In genomic region chr22:39301926-39302325, GRCh38 we compare ENCODE assay signal across 30 cellular contexts. TPM values are rescaled to one million over a fixed set of nuclear protein-coding genes. Genes with fewer than 3 reads are reported as not detected.
A peak's percentile ranks its signal among the peaks of the same experiment; 100 is the strongest.
DNase-seq lines count a peak whose midpoint lies in the region; FAIRE-seq and TF ChIP-seq lines count a peak whose summit lies in the region.
"Had no signal": no experiment of that assay in that cellular context is flagged by ENCODE, and none has a peak within 500 bp of the region (broad histone marks: within the 10 kb centered on the region; RNA-seq: fewer than 3 reads in every experiment).

No MANE protein-coding gene starts in this region.

- POLR2A ChIA-PET in Caco-2 (lab: Charles Lee) (no interaction called here), PC-9 (lab: Charles Lee; ENCODE audit: unreplicated experiment) (no interaction called here), H1 (lab: Charles Lee; ENCODE audit: partially characterized antibody) (interaction anchor here (1.4 to 37.3 kb wide), 3 partner anchors 9 to 127 kb away, joined by 4 to 692 read pairs (median 5); partner anchors contain the start of gene RPL3)

- no peak overlapping the region for H2AFZ ChIP-seq in PC-9
- H2AFZ ChIP-seq in H1 (ENCODE audit: low read length): no peak overlapping the region

- H3K79me1 ChIP-seq in H1 (ENCODE audit: low read depth, low read length): no peaks in the 10 kb centered on the region

- H2BK12ac ChIP-seq in H1 (ENCODE audit: low read depth, low read length): 0 out of 2 replicates have a peak overlapping the region, but pooled peaks have one; percentile 19

- H2BK20ac ChIP-seq in H1 (ENCODE audit: low read length): no peak overlapping the region

- H4K8ac ChIP-seq in H1 (ENCODE audit: extremely low read depth, insufficient read depth, low read length): no peak overlapping the region

- H4K20me1 ChIP-seq in PC-9 (ENCODE audit: insufficient read depth): no peaks in the 10 kb centered on the region
- no peaks in the 10 kb centered on the region for H4K20me1 ChIP-seq in H1 (replicated peaks in 1 of 2; ENCODE audit: control insufficient read depth in 1 of 2, insufficient read depth in 2 of 2, low read length in 2 of 2)

- peaks cover 64% of the 10 kb centered on the region for H3F3A ChIP-seq in PC-9 (ENCODE audit: insufficient read depth, low read depth)

- H4K91ac ChIP-seq in H1 (replicated peaks; ENCODE audit: insufficient read length, low read length): no peak overlapping the region

- H3K4me1 ChIP-seq in Caco-2 (peaks cover 39% of the 10 kb centered on the region), PC-9 (replicated peaks; ENCODE audit: insufficient read depth) (peaks cover 53% of the 10 kb centered on the region), H1 (replicated peaks in 1 of 4; ENCODE audit: control insufficient read depth in 3 of 4, insufficient read depth in 4 of 4, low read length in 3 of 4) (peaks cover 2 to 22% (median 7%) of the 10 kb centered on the region in 4 experiments), thyroid gland (peaks cover 9 to 21% of the 10 kb centered on the region in 2 donors)

- H3K9me2 ChIP-seq in PC-9 (ENCODE audit: insufficient read depth): no peaks in the 10 kb centered on the region

- peak overlapping the region; percentile 50 for H3K27ac Mint-ChIP-seq in Caco-2 (ENCODE audit: unreplicated experiment)
- H3K27ac Mint-ChIP-seq: activated CD4-positive, alpha-beta memory T cell treated with anti-CD3 and anti-CD28 coated beads, Interleukin-2, amount 10 ng/mL, durations not matched to agents 7 days and 5 days; stimulated activated effector memory CD8-positive, alpha-beta T cell treated with anti-CD3 and anti-CD28 coated beads, Interleukin-12 subunit alpha, Interleukin-12 subunit beta, amount 100 ng/mL, for 72 hours had no signal

- H2BK5ac ChIP-seq in H1 (ENCODE audit: low read depth, low read length): no peak overlapping the region

- 76% methylated on average over 7 of the region's 7 CpGs; no CpG with 5 or more reads in 1 of the 2 experiments for WGBS in H1 (ENCODE audit: extremely low coverage in 1 of 2, insufficient coverage in 1 of 2, insufficient read length in 1 of 2, insufficient replicate concordance in 2 of 2, low coverage in 1 of 2, low lambda C conversion rate in 2 of 2, missing lambda C conversion rate in 1 of 2), 2 experiments
- WGBS in thyroid gland, 2 donors: 76 to 85% methylated on average over 4 to 7 of the region's 7 CpGs

- no peak overlapping the region for H4K5ac ChIP-seq in H1 (ENCODE audit: insufficient read length, low read depth, low read length)

- TF ChIP-seq CTCF in Caco-2 (IDR thresholded peaks at IDR 0.05; ENCODE audit: insufficient read depth in 1 of 2, low read depth in 1 of 2, low read length in 1 of 2, severe bottlenecking in 1 of 2, unreplicated experiment in 1 of 2) (no peak), PC-9 (conservative IDR thresholded peaks at IDR 0.05) (no peak), H1 (IDR thresholded peaks at IDR 0.05; ENCODE audit: control extremely low read depth in 1 of 3, insufficient read depth in 1 of 3, low read depth in 1 of 3, low read length in 3 of 3) (no peak), thyroid gland (IDR thresholded peaks at IDR 0.05) (no peak)

- H3K56ac ChIP-seq in H1 (replicated peaks; ENCODE audit: insufficient read length, low read depth, low read length): no peak overlapping the region

- no peak overlapping the region for H3K23ac ChIP-seq in H1 (ENCODE audit: insufficient read length)

- H3K18ac ChIP-seq in H1 (ENCODE audit: extremely low read depth, low read length): no peak overlapping the region

- H3K27me3 ChIP-seq in Caco-2 (replicated peaks; ENCODE audit: control insufficient read depth, insufficient read depth, low read length) (no peaks in the 10 kb centered on the region), PC-9 (ENCODE audit: insufficient read depth, low read depth) (no peaks in the 10 kb centered on the region), H1 (replicated peaks in 1 of 4; ENCODE audit: control insufficient read depth in 3 of 4, extremely low read depth in 1 of 4, insufficient read depth in 3 of 4, low read length in 3 of 4) (no peaks in the 10 kb centered on the region), thyroid gland (no peaks in the 10 kb centered on the region)

- FAIRE-seq in H1 (lab: Jason Lieb, UNC): no peak
- FAIRE-seq: astrocyte had no signal

- H3K14ac ChIP-seq in H1 (ENCODE audit: insufficient read length): no peak overlapping the region

- H3K4ac ChIP-seq in H1 (replicated peaks; ENCODE audit: insufficient read length, low read depth, low read length): no peak overlapping the region

- H3K9me3 Mint-ChIP-seq in Caco-2 (ENCODE audit: unreplicated experiment): no peaks in the 10 kb centered on the region
- H3K9me3 Mint-ChIP-seq: activated CD4-positive, alpha-beta memory T cell treated with anti-CD3 and anti-CD28 coated beads, Interleukin-2, amount 10 ng/mL, durations not matched to agents 7 days and 5 days; activated naive CD8-positive, alpha-beta T cell treated with anti-CD3 and anti-CD28 coated beads, Interleukin-2, amount 50 U/mL, for 24 hours; immature natural killer cell; natural killer cell treated with Interleukin-12 subunit alpha and Interleukin-12 subunit beta and Interleukin-15 and Interleukin-18, amount 100 ng/mL, for 72 hours; stimulated activated effector memory CD8-positive, alpha-beta T cell treated with anti-CD3 and anti-CD28 coated beads, Interleukin-12 subunit alpha, Interleukin-12 subunit beta, amount 100 ng/mL, for 72 hours had no signal

- H3K23me2 ChIP-seq in H1 (ENCODE audit: low read depth, low read length): no peaks in the 10 kb centered on the region

- H3K36me3 ChIP-seq in Caco-2 (ENCODE audit: control insufficient read depth, insufficient read depth, low read length): no peaks in the 10 kb centered on the region
- H3K36me3 ChIP-seq in PC-9 (ENCODE audit: low read depth): no peaks in the 10 kb centered on the region
- no peaks in the 10 kb centered on the region for H3K36me3 ChIP-seq in H1 (ENCODE audit: control insufficient read depth in 2 of 4, insufficient read depth in 4 of 4, low read length in 3 of 4)
- H3K36me3 ChIP-seq in thyroid gland: no peaks in the 10 kb centered on the region
- H3K36me3 ChIP-seq: transverse colon had no signal

- no peak overlapping the region for H3K9ac ChIP-seq in H1 (replicated peaks in 1 of 4; ENCODE audit: extremely low read depth in 1 of 4, low read depth in 3 of 4, low read length in 3 of 4)

- no peak overlapping the region for H2BK120ac ChIP-seq in H1 (replicated peaks; ENCODE audit: low read depth, low read length)

- H3K4me2 ChIP-seq in PC-9 (0 out of 2 replicates have a peak overlapping the region, but pooled peaks have one; percentile 3), H1 (ENCODE audit: insufficient read depth in 1 of 2, low read depth in 2 of 2, low read length in 2 of 2) (no peak overlapping the region)

- no peak for TF ChIP-seq POLR2A in H1 (IDR thresholded peaks at IDR 0.05; ENCODE audit: control extremely low read depth in 1 of 2, low read depth in 2 of 2, low read length in 2 of 2)
- TF ChIP-seq POLR2A in thyroid gland (IDR thresholded peaks at IDR 0.05): no peak

- DNase-seq in DMS 273 (lab: John Stamatoyannopoulos, UW; ENCODE audit: unreplicated experiment): peak; percentile 42
- DNase-seq in DMS 273 treated with DMSO at 0.1 percent for 48 hours (lab: John Stamatoyannopoulos, UW): no peak
- DNase-seq in Caco-2: no peak
- peak in 1 of 2 experiments; percentile 21 for DNase-seq in PC-9
- DNase-seq in H1 (ENCODE audit: low read depth in 1 of 2, low spot score in 2 of 2): no peak
- DNase-seq in NCI-H774 (lab: John Stamatoyannopoulos, UW): no peak
- no peak for DNase-seq in thyroid gland
- DNase-seq in NCI-H128 (lab: John Stamatoyannopoulos, UW; ENCODE audit: unreplicated experiment): no peak
- DNase-seq: activated CD4-positive, alpha-beta memory T cell treated with anti-CD3 and anti-CD28 coated beads, Interleukin-2, amount 10 ng/mL, durations not matched to agents 7 days and 5 days; activated CD8-positive, alpha-beta memory T cell treated with anti-CD3 and anti-CD28 coated beads, Interleukin-2, amount 50 U/mL, for 4 hours; activated naive CD4-positive, alpha-beta T cell; activated naive CD8-positive, alpha-beta T cell treated with anti-CD3 and anti-CD28 coated beads, Interleukin-2, amount 50 U/mL, for 24 hours; C1 segment of cervical spinal cord; effector memory CD4-positive, alpha-beta T cell; H7; immature natural killer cell; IMR-90; left colon; mammary epithelial cell; NCI-H1105 treated with DMSO at 0.1 percent for 48 hours; NCI-H1930; PC-3; SHP77; T-helper 2 cell; transverse colon had no signal

- no peak overlapping the region for H2AK5ac ChIP-seq in H1 (ENCODE audit: low read depth, low read length)

- peaks cover 21% of the 10 kb centered on the region for H3K4me1 Mint-ChIP-seq in Caco-2 (ENCODE audit: low read depth, unreplicated experiment)

- intact Hi-C loops in Caco-2 (cut with micrococcal nuclease; ENCODE audit: unreplicated experiment) (no loop called here), PC-9 (cut with micrococcal nuclease; ENCODE audit: unreplicated experiment) (no loop called here), thyroid gland (cut with DNase I) (loop anchor here (10.0 kb wide), 1 partner anchor 437 kb away; no protein-coding TSS in a partner anchor)

- H3K4me3 ChIP-seq in Caco-2 (ENCODE audit: low read depth, low read length) (no peak overlapping the region), PC-9 (no peak overlapping the region), H1 (ENCODE audit: extremely low read depth in 1 of 4, insufficient read depth in 2 of 4, low read depth in 3 of 4, low read length in 4 of 4) (no peak overlapping the region), thyroid gland (replicated peaks in 1 of 3) (no peak overlapping the region)
- H3K4me3 ChIP-seq: coronary artery, transverse colon had no signal

- no peaks in the 10 kb centered on the region for H3K79me2 ChIP-seq in PC-9 (ENCODE audit: low read depth)
- H3K79me2 ChIP-seq in H1 (ENCODE audit: control insufficient read depth in 1 of 2, insufficient read depth in 2 of 2, low read length in 2 of 2): no peaks in the 10 kb centered on the region

- H3K4me3 Mint-ChIP-seq in Caco-2 (ENCODE audit: unreplicated experiment): no peak overlapping the region
- H3K4me3 Mint-ChIP-seq: activated CD4-positive, alpha-beta memory T cell treated with anti-CD3 and anti-CD28 coated beads, Interleukin-2, amount 10 ng/mL, durations not matched to agents 7 days and 5 days; activated naive CD8-positive, alpha-beta T cell treated with anti-CD3 and anti-CD28 coated beads, Interleukin-2, amount 50 U/mL, for 24 hours; immature natural killer cell; natural killer cell treated with Interleukin-12 subunit alpha and Interleukin-12 subunit beta and Interleukin-15 and Interleukin-18, amount 100 ng/mL, for 72 hours; stimulated activated effector memory CD8-positive, alpha-beta T cell treated with anti-CD3 and anti-CD28 coated beads, Interleukin-12 subunit alpha, Interleukin-12 subunit beta, amount 100 ng/mL, for 72 hours had no signal

- CTCF ChIA-PET in Caco-2 (lab: Charles Lee): no interaction called here
- CTCF ChIA-PET in PC-9 (lab: Charles Lee): interaction anchor here (1.0 kb wide), 1 partner anchor 62 kb away, joined by 5 read pairs; no protein-coding TSS in a partner anchor
- CTCF ChIA-PET in H1 (lab: Charles Lee; ENCODE audit: partially characterized antibody): interaction anchor here (1.1 to 1.6 kb wide), 5 partner anchors 8 to 168 kb away, joined by 3 to 5 read pairs (median 3); no protein-coding TSS in a partner anchor

- H3K9me3 ChIP-seq in Caco-2 (no peaks in the 10 kb centered on the region), PC-9 (ENCODE audit: insufficient read depth, low read depth) (no peaks in the 10 kb centered on the region), H1 (ENCODE audit: insufficient read depth in 2 of 2, low read depth in 1 of 2, low read length in 1 of 2) (peaks cover 0 to 3% of the 10 kb centered on the region in 2 experiments; a peak in 1 of 4 replicates), thyroid gland (no peaks in the 10 kb centered on the region)
- H3K9me3 ChIP-seq: transverse colon had no signal

- no peaks in the 10 kb centered on the region for H3K27me3 Mint-ChIP-seq in Caco-2 (ENCODE audit: insufficient read depth, unreplicated experiment)

- H2BK15ac ChIP-seq in H1 (ENCODE audit: low read length): no peak overlapping the region

- TF ChIP-seq RAD21 in H1 (IDR thresholded peaks at IDR 0.05 in 1 of 2, conservative IDR thresholded peaks at IDR 0.05 in 1 of 2; ENCODE audit: low read depth in 2 of 2, low read length in 2 of 2): no peak

- no peak for TF ChIP-seq EP300 in H1 (IDR thresholded peaks at IDR 0.05; ENCODE audit: borderline replicate concordance in 1 of 2, low read depth in 2 of 2, low read length in 2 of 2)

- H3K27ac ChIP-seq in PC-9 (no peak overlapping the region), H1 (ENCODE audit: low read depth, low read length) (no peak overlapping the region), thyroid gland (no peak overlapping the region)
- H3K27ac ChIP-seq: 22Rv1, coronary artery had no signal

- BruUV-seq in Caco-2 (replicated peaks; lab: Mats Ljungman, UMichigan): no TSS peak
- BruUV-seq in PC-9 (replicated peaks; lab: Mats Ljungman, UMichigan): no TSS peak

- peaks cover 4% of the 10 kb centered on the region for H3K36me3 Mint-ChIP-seq in Caco-2 (ENCODE audit: insufficient read depth, unreplicated experiment)
- H3K36me3 Mint-ChIP-seq: immature natural killer cell; natural killer cell treated with Interleukin-12 subunit alpha and Interleukin-12 subunit beta and Interleukin-15 and Interleukin-18, amount 100 ng/mL, for 72 hours had no signal

RNA-seq across cellular contexts. Expression of gene RPL3, which starts 17.5 kb away (rescaled TPM):
- 1,668 and 1,699 TPM in 2 replicates for total RNA-seq in Caco-2 (2022)
- 1,699 and 2,252 TPM in 2 replicates for total RNA-seq in PC-9 (2021)
- 2,801 and 2,865 TPM in 2 replicates for total RNA-seq in H1 (2021; fragmentation: NEBNext Ultra II Directional; extraction: Animal tissue kit (Norgen Biotek cat#: 25700))
- 5,362 and 5,466 TPM in 2 replicates for polyA plus RNA-seq in H1 (2011; rRNA removed)
- 8,556 TPM for polyA plus RNA-seq in H1 (2011; cell fraction: cytosol; rRNA removed)
- polyA plus RNA-seq in H1 (2011; cell fraction: nucleus; rRNA removed): 6,792 TPM
- polyA plus RNA-seq in H1 (2012, experiment 1 of 2): 3,449 to 5,365 TPM (median 4,851 TPM) in 4 replicates
- 2,078 TPM for polyA plus RNA-seq in H1 (2012, experiment 2 of 2)
- polyA plus RNA-seq in H1 (2013, experiment 1 of 2): 2,295 TPM
- 2,292 TPM for polyA plus RNA-seq in H1 (2013, experiment 2 of 2)
- polyA minus RNA-seq in H1 (2011; rRNA and poly(A)+ RNA removed): 1,769 and 1,871 TPM in 2 replicates
- 1,662 TPM for polyA minus RNA-seq in H1 (2011; cell fraction: cytosol; rRNA and poly(A)+ RNA removed)
- polyA minus RNA-seq in H1 (2011; cell fraction: nucleus; rRNA and poly(A)+ RNA removed): 2,188 TPM
- 1,000 to 10,000 TPM; 1,451 to 2,031 (median 1,880) TPM for total RNA-seq in thyroid gland

RNA-seq across cellular contexts. Expression of gene SYNGR1, which starts 47.9 kb away (rescaled TPM):
- total RNA-seq in Caco-2 (2022): 20.2 and 21.9 TPM in 2 replicates
- total RNA-seq in PC-9 (2021): 12.0 and 19.1 TPM in 2 replicates
- total RNA-seq in H1 (2021; fragmentation: NEBNext Ultra II Directional; extraction: Animal tissue kit (Norgen Biotek cat#: 25700)): 32.5 and 32.7 TPM in 2 replicates
- 84.7 and 98.9 TPM in 2 replicates for polyA plus RNA-seq in H1 (2011; rRNA removed)
- polyA plus RNA-seq in H1 (2011; cell fraction: cytosol; rRNA removed): 86.1 TPM
- 107 TPM for polyA plus RNA-seq in H1 (2011; cell fraction: nucleus; rRNA removed)
- polyA plus RNA-seq in H1 (2012, experiment 1 of 2): 22.3 to 55.2 TPM (median 50.2 TPM) in 4 replicates
- polyA plus RNA-seq in H1 (2012, experiment 2 of 2): 31.1 TPM
- 31.4 TPM for polyA plus RNA-seq in H1 (2013, experiment 1 of 2)
- 34.9 TPM for polyA plus RNA-seq in H1 (2013, experiment 2 of 2)
- 21.3 and 25.3 TPM in 2 replicates for polyA minus RNA-seq in H1 (2011; rRNA and poly(A)+ RNA removed)
- 23.3 TPM for polyA minus RNA-seq in H1 (2011; cell fraction: cytosol; rRNA and poly(A)+ RNA removed)
- polyA minus RNA-seq in H1 (2011; cell fraction: nucleus; rRNA and poly(A)+ RNA removed): 25.3 TPM
- 10 to 100 TPM in 1 of 4 donors, 1 to 10 TPM in 3; 3.9 to 22.0 (median 6.8) TPM for total RNA-seq in thyroid gland

RNA-seq across cellular contexts. Expression of gene PDGFB, which starts 57.1 kb away (rescaled TPM):
- total RNA-seq in Caco-2 (2022) (7.2 and 8.3 TPM in 2 replicates), PC-9 (2021) (35.5 and 39.7 TPM in 2 replicates), thyroid gland (10 to 100 TPM in 1 of 4 donors, 1 to 10 TPM in 3; 3.6 to 10.5 (median 3.9) TPM)
- 8.5 and 9.6 TPM in 2 replicates for total RNA-seq in H1 (2021; fragmentation: NEBNext Ultra II Directional; extraction: Animal tissue kit (Norgen Biotek cat#: 25700))
- polyA plus RNA-seq in H1 (2011; rRNA removed): 3.9 and 5.5 TPM in 2 replicates
- 6.1 TPM for polyA plus RNA-seq in H1 (2011; cell fraction: cytosol; rRNA removed)
- 10.9 TPM for polyA plus RNA-seq in H1 (2011; cell fraction: nucleus; rRNA removed)
- 2.6 to 3.9 TPM (median 3.8 TPM) in 4 replicates for polyA plus RNA-seq in H1 (2012, experiment 1 of 2)
- 4.1 TPM for polyA plus RNA-seq in H1 (2012, experiment 2 of 2)
- 4.9 TPM for polyA plus RNA-seq in H1 (2013, experiment 1 of 2)
- 6.0 TPM for polyA plus RNA-seq in H1 (2013, experiment 2 of 2)
- polyA minus RNA-seq in H1 (2011; rRNA and poly(A)+ RNA removed): 3.0 and 5.3 TPM in 2 replicates
- polyA minus RNA-seq in H1 (2011; cell fraction: cytosol; rRNA and poly(A)+ RNA removed): 5.7 TPM
- 3.5 TPM for polyA minus RNA-seq in H1 (2011; cell fraction: nucleus; rRNA and poly(A)+ RNA removed)
- total RNA-seq: IMR-90; natural killer cell treated with Interleukin-12 subunit alpha and Interleukin-12 subunit beta and Interleukin-15 and Interleukin-18, amount 100 ng/mL, for 72 hours had no signal
